ENCODE assay signal across 13 cellular contexts in genomic region chr17:66547170-66547865, GRCh38.
DNase-seq lines count a peak whose midpoint lies in the region; ATAC-seq and TF ChIP-seq lines count a peak whose summit lies in the region.
"Had no signal": no experiment of that assay in that cellular context is flagged by ENCODE, and none has a peak within 500 bp of the region (broad histone marks: within the 10 kb centered on the region; RNA-seq: fewer than 3 reads in every experiment).

No MANE protein-coding gene starts in this region.

- TF ChIP-seq POLR2A in transverse colon (IDR thresholded peaks at IDR 0.05), result no peak

- WGBS in transverse colon (ENCODE audit: low coverage in 1 of 2), 2 donors, result 54 to 55% methylated on average over 3 of the region's 3 CpGs

- H3K27ac Mint-ChIP-seq in activated naive CD4-positive, alpha-beta T cell treated with anti-CD3 and anti-CD28 coated beads for 36 hours, result peak overlapping the region; percentile 46
- H3K27ac Mint-ChIP-seq in WTC11, result peak overlapping the region; percentile 98

- H3K27me3 Mint-ChIP-seq in activated naive CD4-positive, alpha-beta T cell treated with anti-CD3 and anti-CD28 coated beads for 36 hours (ENCODE audit: low read depth), result no peaks in the 10 kb centered on the region
- H3K27me3 Mint-ChIP-seq in WTC11 (ENCODE audit: low read depth), result no peaks in the 10 kb centered on the region

- intact Hi-C loops in activated naive CD4-positive, alpha-beta T cell treated with anti-CD3 and anti-CD28 coated beads for 36 hours (cut with micrococcal nuclease), result loop anchor here (1.0 to 2.0 kb wide), 3 partner anchors 38 to 241 kb away; no protein-coding TSS in a partner anchor
- intact Hi-C loops in transverse colon (cut with DNase I; ENCODE audit: low total_unique reads), result no loop called here

- peaks cover 15% of the 10 kb centered on the region for H3K36me3 Mint-ChIP-seq in activated naive CD4-positive, alpha-beta T cell treated with anti-CD3 and anti-CD28 coated beads for 36 hours (ENCODE audit: low read depth)
- peaks cover 16% of the 10 kb centered on the region for H3K36me3 Mint-ChIP-seq in WTC11

- TF ChIP-seq CTCF in WTC11 (IDR thresholded peaks at IDR 0.05), result no peak
- no peak for TF ChIP-seq CTCF in fibroblast of mammary gland (conservative IDR thresholded peaks at IDR 0.05; ENCODE audit: control insufficient read depth, insufficient read depth, low read depth, low read length)
- no peak for TF ChIP-seq CTCF in transverse colon (IDR thresholded peaks at IDR 0.05)

- no peak for ATAC-seq in WTC11

- in situ Hi-C loops in transverse colon (cut with MboI; ENCODE audit: low pct_ligation_motif_present in 1 of 4, low pct_unique_long_range_greater_than_20kb in 1 of 4, low sequenced_read_pairs in 3 of 4), result no loop called here

- peaks cover 0 to 38% (median 21%) of the 10 kb centered on the region in 4 donors for H3K4me1 ChIP-seq in transverse colon
- H3K4me1 ChIP-seq: prostate gland had no signal

- no peak for DNase-seq in activated naive CD4-positive, alpha-beta T cell treated with anti-CD3 and anti-CD28 coated beads for 36 hours
- DNase-seq in activated naive CD4-positive, alpha-beta T cell (lab: John Stamatoyannopoulos, UW), result no peak
- DNase-seq in WTC11 (ENCODE audit: low spot score) (no peak), fibroblast of mammary gland (ENCODE audit: low read depth) (peak; percentile 54), transverse colon (no peak), NAMALWA (ENCODE audit: low spot score) (no peak), NCI-H1417 treated with DMSO at 0.1 percent for 48 hours (lab: John Stamatoyannopoulos, UW) (no peak)
- no peak for DNase-seq in stimulated activated CD4-positive, alpha-beta T cell treated with anti-CD3 and anti-CD28 coated beads, Interleukin-4, amount 100 ng/mL, for 1 hour
- DNase-seq: glutamatergic neuron, mammary epithelial cell, NCI-H2029, tibial artery had no signal

- CTCF ChIA-PET in activated naive CD4-positive, alpha-beta T cell treated with anti-CD3 and anti-CD28 coated beads for 36 hours (lab: Charles Lee), result interaction anchor here (0.7 to 1.0 kb wide), 2 partner anchors 20 to 247 kb away, joined by 3 read pairs; no protein-coding TSS in a partner anchor
- CTCF ChIA-PET in WTC11 (lab: Charles Lee), result no interaction called here

- no peak overlapping the region for H3K4me3 Mint-ChIP-seq in activated naive CD4-positive, alpha-beta T cell treated with anti-CD3 and anti-CD28 coated beads for 36 hours
- no peak overlapping the region for H3K4me3 Mint-ChIP-seq in WTC11

- H3K9me3 ChIP-seq in transverse colon, result no peaks in the 10 kb centered on the region
- H3K9me3 ChIP-seq: prostate gland, tibial artery had no signal

- H3K9me3 Mint-ChIP-seq in activated naive CD4-positive, alpha-beta T cell treated with anti-CD3 and anti-CD28 coated beads for 36 hours, result peaks cover 10% of the 10 kb centered on the region
- H3K9me3 Mint-ChIP-seq in WTC11, result peaks cover 22% of the 10 kb centered on the region

- peaks cover 53% of the 10 kb centered on the region for H3K4me1 Mint-ChIP-seq in activated naive CD4-positive, alpha-beta T cell treated with anti-CD3 and anti-CD28 coated beads for 36 hours (ENCODE audit: low read depth)
- peaks cover 51% of the 10 kb centered on the region for H3K4me1 Mint-ChIP-seq in WTC11

- H3K4me3 ChIP-seq in fibroblast of mammary gland (ENCODE audit: control insufficient read depth, low read depth, low read length), result no peak overlapping the region
- no peak overlapping the region for H3K4me3 ChIP-seq in transverse colon
- H3K4me3 ChIP-seq: prostate gland, tibial artery had no signal

- POLR2A ChIA-PET in WTC11 (lab: Charles Lee), result no interaction called here

- peak overlapping the region; percentile 8 to 66 (median 55) for H3K27ac ChIP-seq in transverse colon
- H3K27ac ChIP-seq: prostate gland, tibial artery had no signal

- TF ChIP-seq EP300 in transverse colon (IDR thresholded peaks at IDR 0.05; ENCODE audit: low read depth), result no peak

- no peaks in the 10 kb centered on the region for H3K27me3 ChIP-seq in transverse colon
- H3K27me3 ChIP-seq: tibial artery had no signal

- H3K36me3 ChIP-seq in transverse colon, result no peaks in the 10 kb centered on the region
- H3K36me3 ChIP-seq: prostate gland, tibial artery had no signal

TF ChIP-seq in WTC11, 78 proteins besides CTCF, POLR2A, EP300 and RAD21:
- no peak for TF ChIP-seq SOX15 (CRISPR knock-in tag; IDR thresholded peaks at IDR 0.05)
- TF ChIP-seq FOXP1 (CRISPR knock-in tag; IDR thresholded peaks at IDR 0.05; ENCODE audit: borderline replicate concordance), result no peak
- no peak for TF ChIP-seq GRHL2 (CRISPR knock-in tag; IDR thresholded peaks at IDR 0.05; ENCODE audit: insufficient replicate concordance, severe bottlenecking)
- no peak for TF ChIP-seq ZBTB21 (CRISPR knock-in tag; IDR thresholded peaks at IDR 0.05; ENCODE audit: borderline replicate concordance)
- TF ChIP-seq, protein P1, sequence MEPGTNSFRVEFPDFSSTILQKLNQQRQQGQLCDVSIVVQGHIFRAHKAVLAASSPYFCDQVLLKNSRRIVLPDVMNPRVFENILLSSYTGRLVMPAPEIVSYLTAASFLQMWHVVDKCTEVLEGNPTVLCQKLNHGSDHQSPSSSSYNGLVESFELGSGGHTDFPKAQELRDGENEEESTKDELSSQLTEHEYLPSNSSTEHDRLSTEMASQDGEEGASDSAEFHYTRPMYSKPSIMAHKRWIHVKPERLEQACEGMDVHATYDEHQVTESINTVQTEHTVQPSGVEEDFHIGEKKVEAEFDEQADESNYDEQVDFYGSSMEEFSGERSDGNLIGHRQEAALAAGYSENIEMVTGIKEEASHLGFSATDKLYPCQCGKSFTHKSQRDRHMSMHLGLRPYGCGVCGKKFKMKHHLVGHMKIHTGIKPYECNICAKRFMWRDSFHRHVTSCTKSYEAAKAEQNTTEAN (CRISPR knock-in tag; IDR thresholded peaks at IDR 0.05), result no peak
TF ChIP-seq in WTC11: peak in this region for 0.
